In the genomic region with DNA sequence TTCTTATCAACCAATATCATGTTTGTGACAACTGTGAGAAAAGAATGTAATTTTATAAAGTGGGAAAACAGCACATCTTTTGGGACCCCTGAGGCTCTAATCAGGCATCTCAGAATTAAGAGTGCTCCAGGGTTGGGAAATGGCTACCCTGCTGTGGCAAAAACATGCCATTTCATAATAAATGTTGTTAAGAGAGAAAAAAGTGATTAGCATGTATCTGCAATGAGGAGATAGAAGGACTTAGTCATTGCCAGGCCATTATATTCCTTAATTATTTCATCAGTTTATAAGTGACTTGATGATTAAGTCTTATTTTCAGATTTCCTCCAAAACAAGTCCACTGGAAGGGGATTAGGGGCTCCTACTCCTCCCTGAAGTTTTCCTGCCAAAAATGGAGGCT, we compare ENCODE assay signal across 8 cellular contexts. TPM values are rescaled to one million over a fixed set of nuclear protein-coding genes. Genes with fewer than 3 reads are reported as not detected.
DNase-seq lines count a peak whose midpoint lies in the region; ATAC-seq, FAIRE-seq and TF ChIP-seq lines count a peak whose summit lies in the region.
"Not testable (repeated sequence)": the region's sequence is repeated elsewhere in the genome, so short reads cannot be mapped to it uniquely, and the experiment has no call there.

No MANE protein-coding gene starts in this region.

- H2AFZ ChIP-seq in HepG2 (ENCODE audit: low read length) = not testable (repeated sequence)

- H3K9me3 ChIP-seq in CD8-positive, alpha-beta memory T cell (ENCODE audit: low read length); KOPT-K1 (ENCODE audit: insufficient read depth, low read length, poor library complexity, severe bottlenecking); ascending aorta; HepG2 (ENCODE audit: low read length); tibial artery: not testable (repeated sequence)

- TF ChIP-seq POLR2A in erythroblast (IDR thresholded peaks at IDR 0.05; ENCODE audit: low read length); HepG2 (IDR thresholded peaks at IDR 0.05; ENCODE audit: insufficient read depth in 1 of 2, low read depth in 2 of 2, low read length in 2 of 2): not testable (repeated sequence)

- H3K27me3 Mint-ChIP-seq in CD8-positive, alpha-beta memory T cell; T-helper 2 cell treated with Interferon-gamma antibody and Interleukin-4, amounts not matched to agents 5 μg/mL and 100 μg/mL, for 36 hours (ENCODE audit: low read depth); osteocyte (ENCODE audit: unreplicated experiment): not testable (repeated sequence)

- POLR2A ChIA-PET in CD8-positive, alpha-beta memory T cell (lab: Charles Lee) = interaction anchor here (3.1 kb wide), 1 partner anchor 8 kb away, joined by 12 read pairs; no protein-coding TSS in a partner anchor
- POLR2A ChIA-PET in HepG2 (lab: Yijun Ruan, JAX) = interaction anchor here (0.7 to 9.2 kb wide), 4 partner anchors 9 to 240 kb away, joined by 3 to 164 read pairs (median 10); no protein-coding TSS in a partner anchor

- TF ChIP-seq CTCF in ascending aorta (IDR thresholded peaks at IDR 0.05); HepG2 (CRISPR knock-in tag; IDR thresholded peaks at IDR 0.05); osteocyte (IDR thresholded peaks at IDR 0.05); tibial artery (IDR thresholded peaks at IDR 0.05): not testable (repeated sequence)

- in situ Hi-C loops in HepG2 (cut with HindIII; ENCODE audit: extremely low pct_ligation_motif_present, low pct_unique_long_range_greater_than_20kb) = not testable (repeated sequence)

- peak overlapping the region; percentile 76 for H3K4me3 ChIP-seq in CD8-positive, alpha-beta memory T cell (ENCODE audit: low read length)
- peak overlapping the region in 1 of 2 donors; percentile 98 for H3K4me3 ChIP-seq in ascending aorta
- H3K4me3 ChIP-seq in HepG2 (replicated peaks in 1 of 3; ENCODE audit: insufficient read depth in 1 of 3, low read depth in 2 of 3, low read length in 3 of 3) = peak overlapping the region; percentile 90 to 98 (median 95); a peak in 5 of 6 replicates
- H3K4me3 ChIP-seq in tibial artery = not testable (repeated sequence)

- FAIRE-seq in HepG2 (lab: Jason Lieb, UNC) = not testable (repeated sequence)

- peaks cover 77% of the 10 kb centered on the region for H3K79me2 ChIP-seq in HepG2 (ENCODE audit: insufficient read depth, low read length)

- not testable (repeated sequence) for H3K36me3 ChIP-seq in CD8-positive, alpha-beta memory T cell (ENCODE audit: insufficient read depth, low read length); KOPT-K1 (ENCODE audit: insufficient read depth, low read length); ascending aorta; HepG2 (replicated peaks in 1 of 2; ENCODE audit: control insufficient read depth in 1 of 2, insufficient read depth in 2 of 2, low read length in 2 of 2); tibial artery

- not testable (repeated sequence) for TF ChIP-seq EP300 in HepG2 (IDR thresholded peaks at IDR 0.05; ENCODE audit: low read depth in 2 of 2, low read length in 2 of 2); HepG2 (CRISPR knock-in tag; IDR thresholded peaks at IDR 0.05; ENCODE audit: borderline replicate concordance)

- intact Hi-C loops in ascending aorta (cut with DNase I) = loop anchor here (5.0 to 10.0 kb wide), 3 partner anchors 182 to 754 kb away; no protein-coding TSS in a partner anchor
- intact Hi-C loops in HepG2 (cut with micrococcal nuclease; ENCODE audit: unreplicated experiment); tibial artery (cut with DNase I; ENCODE audit: low total_unique reads): not testable (repeated sequence)

- not testable (repeated sequence) for H3K9me3 Mint-ChIP-seq in CD8-positive, alpha-beta memory T cell; T-helper 2 cell treated with Interferon-gamma antibody and Interleukin-4, amounts not matched to agents 5 μg/mL and 100 μg/mL, for 36 hours; osteocyte (ENCODE audit: unreplicated experiment)

- H3K36me3 Mint-ChIP-seq in CD8-positive, alpha-beta memory T cell = peaks cover 0 to 16% (median 3%) of the 10 kb centered on the region in 3 donors
- peaks cover 41% of the 10 kb centered on the region for H3K36me3 Mint-ChIP-seq in T-helper 2 cell treated with Interferon-gamma antibody and Interleukin-4, amounts not matched to agents 5 μg/mL and 100 μg/mL, for 36 hours (ENCODE audit: low read depth)
- H3K36me3 Mint-ChIP-seq in osteocyte (ENCODE audit: unreplicated experiment) = not testable (repeated sequence)

- BruUV-seq in HepG2 (replicated peaks; lab: Mats Ljungman, UMichigan) = not testable (repeated sequence)

- H3K4me3 Mint-ChIP-seq in CD8-positive, alpha-beta memory T cell = peak overlapping the region; percentile 94 to 99 (median 98)
- H3K4me3 Mint-ChIP-seq in T-helper 2 cell treated with Interferon-gamma antibody and Interleukin-4, amounts not matched to agents 5 μg/mL and 100 μg/mL, for 36 hours = peak overlapping the region; percentile 94
- peak overlapping the region; percentile 88 for H3K4me3 Mint-ChIP-seq in osteocyte (ENCODE audit: unreplicated experiment)

- peak overlapping the region; percentile 76 for H3K27ac ChIP-seq in CD8-positive, alpha-beta memory T cell (ENCODE audit: low read depth, low read length)
- H3K27ac ChIP-seq in KOPT-K1 (ENCODE audit: low read depth, low read length, poor library complexity, severe bottlenecking) (peak overlapping the region; percentile 87), ascending aorta (peak overlapping the region; percentile 95 to 99), HepG2 (ENCODE audit: extremely low read length, insufficient read depth, low read length) (peak overlapping the region; percentile 87), tibial artery (peak overlapping the region; percentile 98)

- peaks cover 28% of the 10 kb centered on the region for H3K4me1 ChIP-seq in CD8-positive, alpha-beta memory T cell (ENCODE audit: insufficient read depth, low read length)
- H3K4me1 ChIP-seq in ascending aorta = not testable (repeated sequence)
- H3K4me1 ChIP-seq in HepG2 (ENCODE audit: insufficient read depth, low read length) = peaks cover 48% of the 10 kb centered on the region
- H3K4me1 ChIP-seq in tibial artery = peaks cover 0 to 18% (median 2%) of the 10 kb centered on the region in 4 donors

- not testable (repeated sequence) for H3K27me3 ChIP-seq in CD8-positive, alpha-beta memory T cell (ENCODE audit: insufficient read depth, low read length, poor library complexity, severe bottlenecking); ascending aorta; HepG2 (ENCODE audit: control insufficient read depth in 1 of 2, insufficient read depth in 2 of 2, low read length in 2 of 2); tibial artery

- ATAC-seq in HepG2 = not testable (repeated sequence)

- peak overlapping the region; percentile 76 for H3K4me2 ChIP-seq in HepG2 (ENCODE audit: low read depth, low read length)

- peak overlapping the region; percentile 89 for H3K9ac ChIP-seq in HepG2 (ENCODE audit: insufficient read depth, low read depth, low read length)

- peaks cover 47 to 67% (median 57%) of the 10 kb centered on the region in 3 donors for H3K4me1 Mint-ChIP-seq in CD8-positive, alpha-beta memory T cell
- H3K4me1 Mint-ChIP-seq in T-helper 2 cell treated with Interferon-gamma antibody and Interleukin-4, amounts not matched to agents 5 μg/mL and 100 μg/mL, for 36 hours (ENCODE audit: low read depth) = peaks cover 45% of the 10 kb centered on the region
- peaks cover 62% of the 10 kb centered on the region for H3K4me1 Mint-ChIP-seq in osteocyte (ENCODE audit: unreplicated experiment)

- DNase-seq in CD8-positive, alpha-beta memory T cell; T-helper 2 cell treated with Interferon-gamma antibody and Interleukin-4, amounts not matched to agents 5 μg/mL and 100 μg/mL, for 36 hours (ENCODE audit: low spot score); ascending aorta (ENCODE audit: low spot score in 2 of 2); HepG2 (ENCODE audit: low spot score); osteocyte (ENCODE audit: extremely low spot score, unreplicated experiment); tibial artery: not testable (repeated sequence)
- peak; percentile 72 to 75 for DNase-seq in erythroblast (lab: John Stamatoyannopoulos, UW)

- peak overlapping the region; percentile 92 to 99 (median 98) for H3K27ac Mint-ChIP-seq in CD8-positive, alpha-beta memory T cell
- H3K27ac Mint-ChIP-seq in T-helper 2 cell treated with Interferon-gamma antibody and Interleukin-4, amounts not matched to agents 5 μg/mL and 100 μg/mL, for 36 hours = peak overlapping the region; percentile 95
- H3K27ac Mint-ChIP-seq in osteocyte (ENCODE audit: unreplicated experiment) = peak overlapping the region; percentile 99

- not testable (repeated sequence) for H4K20me1 ChIP-seq in HepG2 (ENCODE audit: insufficient read depth, low read length)

- TF ChIP-seq RAD21 in HepG2 (CRISPR knock-in tag; IDR thresholded peaks at IDR 0.05) = not testable (repeated sequence)

- CTCF ChIA-PET in CD8-positive, alpha-beta memory T cell (lab: Charles Lee) = interaction anchor here (1.0 to 1.7 kb wide), 2 partner anchors 8 to 11 kb away, joined by 3 to 4 read pairs; no protein-coding TSS in a partner anchor
- CTCF ChIA-PET in HepG2 (lab: Yijun Ruan, JAX; ENCODE audit: low intra/inter-chr PET ratio, low total read pairs) = not testable (repeated sequence)

RNA-seq across cellular contexts. Expression of a gene that starts 3.1 kb away (rescaled TPM):
- 10 to 100 TPM; 52.5 to 54.3 TPM for total RNA-seq in CD8-positive, alpha-beta memory T cell
- 24.0 TPM for polyA plus RNA-seq in CD8-positive, alpha-beta memory T cell
- total RNA-seq in ascending aorta = 8.9 TPM
- total RNA-seq in HepG2 (2016; rRNA removed; fragmentation: Illumina TruSeq; extraction: Trizol) = 29.8 and 65.0 TPM in 2 replicates
- total RNA-seq in HepG2 (2016; cell fraction: cytosol; rRNA removed; fragmentation: Illumina TruSeq; extraction: Trizol; ENCODE audit: low read depth) = 3.8 and 3.9 TPM in 2 replicates
- 30.1 and 52.5 TPM in 2 replicates for total RNA-seq in HepG2 (2016; cell fraction: insoluble cytoplasmic fraction; rRNA removed; fragmentation: Illumina TruSeq; extraction: Trizol)
- 17.5 and 18.9 TPM in 2 replicates for total RNA-seq in HepG2 (2016; cell fraction: membrane; rRNA removed; fragmentation: Illumina TruSeq; extraction: Trizol)
- total RNA-seq in HepG2 (2016; cell fraction: nucleus; rRNA removed; fragmentation: Illumina TruSeq; extraction: Trizol) = 46.4 and 49.3 TPM in 2 replicates
- 22.3 and 23.7 TPM in 2 replicates for polyA plus RNA-seq in HepG2 (2011; rRNA removed)
- polyA plus RNA-seq in HepG2 (2011; cell fraction: cytosol; rRNA removed) = 16.1 and 20.6 TPM in 2 replicates
- polyA plus RNA-seq in HepG2 (2011; cell fraction: nucleus; rRNA removed) = 28.1 and 34.2 TPM in 2 replicates
- 30.6 and 41.2 TPM in 2 replicates for polyA plus RNA-seq in HepG2 (2012)
- 0.85 and 1.1 TPM in 2 replicates for polyA plus RNA-seq in HepG2 (2016; cell fraction: cytosol; fragmentation: Illumina TruSeq; extraction: Trizol; ENCODE audit: low read depth)
- 50.4 and 54.5 TPM in 2 replicates for polyA plus RNA-seq in HepG2 (2016; cell fraction: insoluble cytoplasmic fraction; fragmentation: Illumina TruSeq; extraction: Trizol; ENCODE audit: low read depth)
- polyA plus RNA-seq in HepG2 (2016; cell fraction: membrane; fragmentation: Illumina TruSeq; extraction: Trizol; ENCODE audit: low read depth) = 5.7 and 6.3 TPM in 2 replicates
- 66.7 and 71.5 TPM in 2 replicates for polyA plus RNA-seq in HepG2 (2016; cell fraction: nucleus; fragmentation: Illumina TruSeq; extraction: Trizol; ENCODE audit: insufficient read depth, low read depth)
- 13.5 and 82.3 TPM in 2 replicates for polyA minus RNA-seq in HepG2 (2011; rRNA and poly(A)+ RNA removed; ENCODE audit: low replicate concordance)
- 62.7 and 65.9 TPM in 2 replicates for polyA minus RNA-seq in HepG2 (2011; cell fraction: cytosol; rRNA and poly(A)+ RNA removed)
- 63.2 and 86.3 TPM in 2 replicates for polyA minus RNA-seq in HepG2 (2011; cell fraction: nucleus; rRNA and poly(A)+ RNA removed)
- total RNA-seq in osteocyte = 44.3 and 47.2 TPM in 2 replicates
